14 cellular contexts compared by ENCODE assay signal in the genomic region with DNA sequence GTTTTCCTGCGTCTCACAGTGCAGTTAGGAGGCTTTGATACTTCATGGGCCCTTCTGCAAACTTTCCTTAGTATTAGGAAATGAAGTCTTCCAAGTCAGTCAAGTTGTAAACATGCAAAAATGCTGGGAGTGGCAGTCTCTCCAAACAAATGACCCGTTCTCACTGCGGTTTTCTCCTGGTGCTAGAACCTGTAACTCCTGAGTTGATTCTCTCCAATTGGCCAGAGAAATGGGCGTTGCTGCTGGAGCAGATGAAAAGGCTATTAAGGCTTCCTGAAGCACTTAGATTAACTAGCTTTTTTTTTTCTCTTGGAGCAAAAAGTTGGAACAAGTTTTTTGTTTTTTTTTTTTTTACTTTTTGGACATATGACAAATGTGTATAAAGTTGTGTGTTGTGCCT.
A peak's percentile ranks its signal among the peaks of the same experiment; 100 is the strongest.
DNase-seq lines count a peak whose midpoint lies in the region; ATAC-seq and TF ChIP-seq lines count a peak whose summit lies in the region.
"Had no signal": no experiment of that assay in that cellular context is flagged by ENCODE, and none has a peak within 500 bp of the region (broad histone marks: within the 10 kb centered on the region; RNA-seq: fewer than 3 reads in every experiment).

No MANE protein-coding gene starts in this region.

- TF ChIP-seq CTCF in endodermal cell (conservative IDR thresholded peaks at IDR 0.05) = no peak

- no peaks in the 10 kb centered on the region for H3K27me3 Mint-ChIP-seq in endodermal cell (ENCODE audit: insufficient read depth)
- H3K27me3 Mint-ChIP-seq: activated CD4-positive, alpha-beta T cell treated with anti-CD3 and anti-CD28 coated beads for 36 hours; naive thymus-derived CD8-positive, alpha-beta T cell had no signal

- no peak overlapping the region for H3K27ac Mint-ChIP-seq in endodermal cell
- H3K27ac Mint-ChIP-seq: activated CD4-positive, alpha-beta T cell treated with anti-CD3 and anti-CD28 coated beads for 36 hours had no signal

- no peak for ATAC-seq in GM18498 (IDR thresholded peaks at IDR 0.05; ENCODE audit: unreplicated experiment)
- ATAC-seq: activated CD4-positive, alpha-beta T cell treated with anti-CD3 and anti-CD28 coated beads for 36 hours; naive thymus-derived CD8-positive, alpha-beta T cell had no signal

- peaks cover 18% of the 10 kb centered on the region for H3K79me1 ChIP-seq in mesenchymal stem cell (replicated peaks; ENCODE audit: low read length, poor library complexity, severe bottlenecking)

- peaks cover 43% of the 10 kb centered on the region for H3K36me3 ChIP-seq in endodermal cell (ENCODE audit: control insufficient read depth, insufficient read depth, low read length)
- H3K36me3 ChIP-seq in mesenchymal stem cell (ENCODE audit: control insufficient read depth in 1 of 2, insufficient read depth in 2 of 2, low read depth in 1 of 2, low read length in 2 of 2) = no peaks in the 10 kb centered on the region
- H3K36me3 ChIP-seq: BE2C had no signal

- H2BK12ac ChIP-seq in mesenchymal stem cell (ENCODE audit: low read length in 2 of 2) = no peak overlapping the region

- H2BK120ac ChIP-seq in mesenchymal stem cell (ENCODE audit: low read depth, low read length) = no peak overlapping the region

- no peak overlapping the region for H4K8ac ChIP-seq in mesenchymal stem cell (ENCODE audit: low read length)

- no peak overlapping the region for H2AK5ac ChIP-seq in mesenchymal stem cell (ENCODE audit: low read length, severe bottlenecking)

- no peak overlapping the region for H2AFZ ChIP-seq in mesenchymal stem cell (ENCODE audit: low read depth, low read length)
- H2AFZ ChIP-seq: PC-9 had no signal

- H3K4me1 ChIP-seq in endodermal cell (ENCODE audit: control insufficient read depth, insufficient read depth, low read length) = no peaks in the 10 kb centered on the region
- H3K4me1 ChIP-seq in mesenchymal stem cell (ENCODE audit: control insufficient read depth, insufficient read depth, low read depth, low read length) = peaks cover 4% of the 10 kb centered on the region
- H3K4me1 ChIP-seq: BE2C had no signal

- H3K23ac ChIP-seq in mesenchymal stem cell (ENCODE audit: low read length in 2 of 2) = no peak overlapping the region

- H3K4me3 ChIP-seq in endodermal cell (ENCODE audit: low read length) = no peak overlapping the region
- no peak overlapping the region for H3K4me3 ChIP-seq in mesenchymal stem cell (ENCODE audit: insufficient read depth in 1 of 2, low read depth in 1 of 2, low read length in 2 of 2)
- H3K4me3 ChIP-seq: GM12878, PC-9 had no signal

- no peak overlapping the region for H3K4me2 ChIP-seq in mesenchymal stem cell (ENCODE audit: low read length, poor library complexity, severe bottlenecking)
- H3K4me2 ChIP-seq: PC-9 had no signal

- H3K27me3 ChIP-seq in endodermal cell (ENCODE audit: control insufficient read depth, insufficient read depth, low read length, poor library complexity, severe bottlenecking) (no peaks in the 10 kb centered on the region), mesenchymal stem cell (ENCODE audit: control insufficient read depth in 1 of 2, insufficient read depth in 1 of 2, low read length in 2 of 2) (no peaks in the 10 kb centered on the region)
- H3K27me3 ChIP-seq: BE2C had no signal

- DNase-seq in AG08396 (ENCODE audit: low spot score) = peak; percentile 32
- peak; percentile 91 for DNase-seq in LoVo (ENCODE audit: low spot score)
- DNase-seq in endodermal cell = peak; percentile 70
- DNase-seq in mesenchymal stem cell = no peak
- DNase-seq in CD1c-positive myeloid dendritic cell (ENCODE audit: extremely low spot score) = no peak
- DNase-seq in activated effector memory CD4-positive, alpha-beta T cell treated with anti-CD3 and anti-CD28 coated beads, Interleukin-2, amount 50 U/mL, for 16 hours = no peak
- DNase-seq in hepatic stellate cell (ENCODE audit: low spot score) = no peak
- DNase-seq: activated CD4-positive, alpha-beta T cell treated with anti-CD3 and anti-CD28 coated beads for 36 hours; BE2C; naive thymus-derived CD8-positive, alpha-beta T cell; NCI-H1436; PC-9 had no signal

- no peak overlapping the region for H3K9ac ChIP-seq in endodermal cell (ENCODE audit: extremely low read depth, low read length, poor library complexity, severe bottlenecking)
- peak overlapping the region; percentile 71 for H3K9ac ChIP-seq in mesenchymal stem cell (ENCODE audit: low read length)

- H2BK5ac ChIP-seq in mesenchymal stem cell (ENCODE audit: low read depth, low read length, poor library complexity, severe bottlenecking) = no peak overlapping the region

- no peak overlapping the region for H3K4me3 Mint-ChIP-seq in endodermal cell
- H3K4me3 Mint-ChIP-seq: activated CD4-positive, alpha-beta T cell treated with anti-CD3 and anti-CD28 coated beads for 36 hours had no signal

- no peak overlapping the region for H3K4ac ChIP-seq in mesenchymal stem cell (ENCODE audit: low read depth in 1 of 2, low read length in 2 of 2)

- H3K9me3 Mint-ChIP-seq in endodermal cell = no peaks in the 10 kb centered on the region
- H3K9me3 Mint-ChIP-seq: naive thymus-derived CD8-positive, alpha-beta T cell had no signal

- peaks cover 16% of the 10 kb centered on the region for H3K4me1 Mint-ChIP-seq in endodermal cell

- no peak overlapping the region for H2BK15ac ChIP-seq in mesenchymal stem cell (ENCODE audit: low read depth, poor library complexity, severe bottlenecking)

- H3K27ac ChIP-seq in endodermal cell (ENCODE audit: low read depth, low read length) (no peak overlapping the region), mesenchymal stem cell (ENCODE audit: low read length, poor library complexity, severe bottlenecking) (no peak overlapping the region)
- H3K27ac ChIP-seq: PC-9 had no signal

- H3K18ac ChIP-seq in mesenchymal stem cell (ENCODE audit: low read depth in 1 of 2, low read length in 2 of 2) = no peak overlapping the region

- H3K9me3 ChIP-seq in endodermal cell (ENCODE audit: control insufficient read depth, low read length) = no peaks in the 10 kb centered on the region
- H3K9me3 ChIP-seq in mesenchymal stem cell (ENCODE audit: control insufficient read depth, low read length) = no peaks in the 10 kb centered on the region
- H3K9me3 ChIP-seq: BE2C had no signal

- H3K14ac ChIP-seq in mesenchymal stem cell (ENCODE audit: low read length in 2 of 2) = no peak overlapping the region

- H3K36me3 Mint-ChIP-seq in endodermal cell (ENCODE audit: low read depth) = peaks cover 18% of the 10 kb centered on the region
- H3K36me3 Mint-ChIP-seq: naive thymus-derived CD8-positive, alpha-beta T cell had no signal

- H4K91ac ChIP-seq in mesenchymal stem cell (ENCODE audit: low read length) = no peak overlapping the region

- WGBS in endodermal cell (ENCODE audit: insufficient coverage in 1 of 2, insufficient read length in 1 of 2), 2 experiments = 70 to 74% methylated on average over 4 of the region's 4 CpGs
- 57% methylated on average over 4 of the region's 4 CpGs for WGBS in mesenchymal stem cell

Comparison
In these comparisons a context has a peak if more than half of its experiments do, and no peak if none do; other contexts are left out.
1. DNase-seq: peak in AG08396 (single experiment), LoVo (single experiment) and endodermal cell (single experiment); none in mesenchymal stem cell (single experiment), CD1c-positive myeloid dendritic cell (single experiment), activated effector memory CD4-positive, alpha-beta T cell treated with anti-CD3 and anti-CD28 coated beads, Interleukin-2, amount 50 U/mL, for 16 hours (single experiment) and hepatic stellate cell (single experiment).